13 cellular contexts compared by ENCODE assay signal in genomic region chr9:91186311-91187101, GRCh38.
A peak's percentile ranks its signal among the peaks of the same experiment; 100 is the strongest.
DNase-seq lines count a peak whose midpoint lies in the region; ATAC-seq and TF ChIP-seq lines count a peak whose summit lies in the region.
"Had no signal": no experiment of that assay in that cellular context is flagged by ENCODE, and none has a peak within 500 bp of the region (broad histone marks: within the 10 kb centered on the region; RNA-seq: fewer than 3 reads in every experiment).

No MANE protein-coding gene starts in this region.

- H3K36me3 ChIP-seq in esophagus muscularis mucosa, result no peaks in the 10 kb centered on the region
- H3K36me3 ChIP-seq: neural progenitor cell, tibial nerve had no signal

- no peak overlapping the region for H3K4me3 ChIP-seq in esophagus muscularis mucosa
- H3K4me3 ChIP-seq: neural progenitor cell, tibial nerve had no signal

- no peak overlapping the region for H3K27ac ChIP-seq in esophagus muscularis mucosa (replicated peaks in 1 of 4)
- H3K27ac ChIP-seq: neural progenitor cell had no signal

- peaks cover 47% of the 10 kb centered on the region for H3K4me1 Mint-ChIP-seq in activated T-cell treated with anti-CD3 and anti-CD28 coated beads, Interleukin-2, amount 50 U/mL, for 24 hours (ENCODE audit: low read depth)
- H3K4me1 Mint-ChIP-seq in T-helper 1 cell treated with Interleukin-12 subunit alpha and Interleukin-12 subunit beta and Interleukin-4 antibody, amounts not matched to agents 30 μg/mL and 1 μg/mL, for 36 hours (ENCODE audit: low read depth), result peaks cover 40% of the 10 kb centered on the region
- peaks cover 34% of the 10 kb centered on the region for H3K4me1 Mint-ChIP-seq in stimulated activated naive CD8-positive, alpha-beta T cell treated with anti-CD3 and anti-CD28 coated beads, Interleukin-15, Interleukin-2, amounts not matched to agents 100 ng/mL and 50 ng/mL, for 24 hours (ENCODE audit: low read depth)

- peaks cover 12% of the 10 kb centered on the region for H3K36me3 Mint-ChIP-seq in activated T-cell treated with anti-CD3 and anti-CD28 coated beads, Interleukin-2, amount 50 U/mL, for 24 hours (ENCODE audit: low read depth)
- H3K36me3 Mint-ChIP-seq in T-helper 1 cell treated with Interleukin-12 subunit alpha and Interleukin-12 subunit beta and Interleukin-4 antibody, amounts not matched to agents 30 μg/mL and 1 μg/mL, for 36 hours (ENCODE audit: low read depth), result peaks cover 10% of the 10 kb centered on the region
- peaks cover 15% of the 10 kb centered on the region for H3K36me3 Mint-ChIP-seq in stimulated activated naive CD8-positive, alpha-beta T cell treated with anti-CD3 and anti-CD28 coated beads, Interleukin-15, Interleukin-2, amounts not matched to agents 100 ng/mL and 50 ng/mL, for 24 hours (ENCODE audit: low read depth)
- H3K36me3 Mint-ChIP-seq: immature natural killer cell had no signal

- H3K27ac Mint-ChIP-seq in activated T-cell treated with anti-CD3 and anti-CD28 coated beads, Interleukin-2, amount 50 U/mL, for 24 hours, result peak overlapping the region; percentile 78
- peak overlapping the region; percentile 62 for H3K27ac Mint-ChIP-seq in T-helper 1 cell treated with Interleukin-12 subunit alpha and Interleukin-12 subunit beta and Interleukin-4 antibody, amounts not matched to agents 30 μg/mL and 1 μg/mL, for 36 hours
- peak overlapping the region; percentile 83 for H3K27ac Mint-ChIP-seq in stimulated activated naive CD8-positive, alpha-beta T cell treated with anti-CD3 and anti-CD28 coated beads, Interleukin-15, Interleukin-2, amounts not matched to agents 100 ng/mL and 50 ng/mL, for 24 hours
- H3K27ac Mint-ChIP-seq: neural progenitor cell had no signal

- in situ Hi-C loops in G401 (cut with HindIII; ENCODE audit: low sequenced_read_pairs), result no loop called here

- H3K9me3 ChIP-seq in esophagus muscularis mucosa, result no peaks in the 10 kb centered on the region
- H3K9me3 ChIP-seq: tibial nerve had no signal

- no peak for TF ChIP-seq EP300 in esophagus muscularis mucosa (IDR thresholded peaks at IDR 0.05)

- peaks cover 23% of the 10 kb centered on the region for H3K9me3 Mint-ChIP-seq in activated T-cell treated with anti-CD3 and anti-CD28 coated beads, Interleukin-2, amount 50 U/mL, for 24 hours
- H3K9me3 Mint-ChIP-seq in T-helper 1 cell treated with Interleukin-12 subunit alpha and Interleukin-12 subunit beta and Interleukin-4 antibody, amounts not matched to agents 30 μg/mL and 1 μg/mL, for 36 hours, result peaks cover 19% of the 10 kb centered on the region
- peaks cover 18% of the 10 kb centered on the region for H3K9me3 Mint-ChIP-seq in stimulated activated naive CD8-positive, alpha-beta T cell treated with anti-CD3 and anti-CD28 coated beads, Interleukin-15, Interleukin-2, amounts not matched to agents 100 ng/mL and 50 ng/mL, for 24 hours
- H3K9me3 Mint-ChIP-seq: immature natural killer cell had no signal

- DNase-seq in activated T-cell treated with anti-CD3 and anti-CD28 coated beads, Interleukin-2, amount 50 U/mL, for 24 hours, result peak; percentile 54
- DNase-seq in activated T-cell treated with anti-CD3 and anti-CD28 coated beads for 4 hours (no peak), esophagus muscularis mucosa (ENCODE audit: extremely low spot score) (peak; percentile 89), G401 (ENCODE audit: low spot score) (no peak), NCI-H510A treated with DMSO at 0.1 percent for 48 hours (lab: John Stamatoyannopoulos, UW) (no peak)
- DNase-seq: immature natural killer cell, NCI-H1436 had no signal

- no peak for TF ChIP-seq CTCF in esophagus muscularis mucosa (IDR thresholded peaks at IDR 0.05)

- H3K27me3 ChIP-seq in esophagus muscularis mucosa, result no peaks in the 10 kb centered on the region
- H3K27me3 ChIP-seq: tibial nerve had no signal

- intact Hi-C loops in esophagus muscularis mucosa (cut with DNase I), result loop anchor here (5.0 kb wide), 2 partner anchors 74 to 94 kb away; no protein-coding TSS in a partner anchor

- no peak for ATAC-seq in GM19397 (IDR thresholded peaks at IDR 0.05; ENCODE audit: unreplicated experiment)
- ATAC-seq: Panc1 had no signal

- no peaks in the 10 kb centered on the region for H3K27me3 Mint-ChIP-seq in activated T-cell treated with anti-CD3 and anti-CD28 coated beads, Interleukin-2, amount 50 U/mL, for 24 hours
- no peaks in the 10 kb centered on the region for H3K27me3 Mint-ChIP-seq in T-helper 1 cell treated with Interleukin-12 subunit alpha and Interleukin-12 subunit beta and Interleukin-4 antibody, amounts not matched to agents 30 μg/mL and 1 μg/mL, for 36 hours (ENCODE audit: low read depth)
- no peaks in the 10 kb centered on the region for H3K27me3 Mint-ChIP-seq in stimulated activated naive CD8-positive, alpha-beta T cell treated with anti-CD3 and anti-CD28 coated beads, Interleukin-15, Interleukin-2, amounts not matched to agents 100 ng/mL and 50 ng/mL, for 24 hours

- WGBS in esophagus muscularis mucosa, result 83% methylated on average over 7 of the region's 8 CpGs

- no peak for TF ChIP-seq POLR2A in esophagus muscularis mucosa (IDR thresholded peaks at IDR 0.05; ENCODE audit: low read depth)

- H3K4me1 ChIP-seq in esophagus muscularis mucosa, result peaks cover 7 to 19% (median 14%) of the 10 kb centered on the region in 4 donors
- H3K4me1 ChIP-seq: neural progenitor cell had no signal

- no peak overlapping the region for H3K4me3 Mint-ChIP-seq in activated T-cell treated with anti-CD3 and anti-CD28 coated beads, Interleukin-2, amount 50 U/mL, for 24 hours
- H3K4me3 Mint-ChIP-seq in T-helper 1 cell treated with Interleukin-12 subunit alpha and Interleukin-12 subunit beta and Interleukin-4 antibody, amounts not matched to agents 30 μg/mL and 1 μg/mL, for 36 hours, result no peak overlapping the region
- no peak overlapping the region for H3K4me3 Mint-ChIP-seq in stimulated activated naive CD8-positive, alpha-beta T cell treated with anti-CD3 and anti-CD28 coated beads, Interleukin-15, Interleukin-2, amounts not matched to agents 100 ng/mL and 50 ng/mL, for 24 hours
- H3K4me3 Mint-ChIP-seq: immature natural killer cell, neural progenitor cell had no signal

Comparison
In these comparisons a context has a peak if more than half of its experiments do, and no peak if none do; other contexts are left out.
1. DNase-seq: peak in activated T-cell treated with anti-CD3 and anti-CD28 coated beads, Interleukin-2, amount 50 U/mL, for 24 hours (single experiment) and esophagus muscularis mucosa (single experiment); none in activated T-cell treated with anti-CD3 and anti-CD28 coated beads for 4 hours (single experiment), G401 (single experiment) and NCI-H510A treated with DMSO at 0.1 percent for 48 hours (single experiment).
2. Peak in every context shown above with its lines, with median percentiles within 50 percentile points of each other: H3K27ac Mint-ChIP-seq.